8 cellular contexts compared by ENCODE assay signal in genomic region chr4:169229571-169230028, GRCh38. TPM values are rescaled to one million over a fixed set of nuclear protein-coding genes. Genes with fewer than 3 reads are reported as not detected.
DNase-seq lines count a peak whose midpoint lies in the region; ATAC-seq, FAIRE-seq and TF ChIP-seq lines count a peak whose summit lies in the region.
"Had no signal": no experiment of that assay in that cellular context is flagged by ENCODE, and none has a peak within 500 bp of the region (broad histone marks: within the 10 kb centered on the region; RNA-seq: fewer than 3 reads in every experiment).

No MANE protein-coding gene starts in this region.

- no peaks in the 10 kb centered on the region for H3K9me3 ChIP-seq in stomach

- peak; percentile 92 for FAIRE-seq in RCC 7860 (lab: Jason Lieb, UNC)

- WGBS in stomach, 5 donors: 47 to 56% (median 52%) methylated on average over 6 of the region's 6 CpGs

- intact Hi-C loops in stomach (cut with DNase I; ENCODE audit: low total_unique reads): no loop called here

- no peak overlapping the region for H3K4me3 ChIP-seq in stomach

- no peak for TF ChIP-seq POLR2A in stomach (IDR thresholded peaks at IDR 0.05)

- H3K27ac ChIP-seq in stomach: peak overlapping the region in 4 of 5 donors; percentile 14 to 56 (median 30)

- DNase-seq in HS-5 (ENCODE audit: low read depth): peak; percentile 88
- peak; percentile 82 for DNase-seq in RCC 7860 (ENCODE audit: low spot score)
- peak; percentile 93 for DNase-seq in fibroblast of the conjunctiva (ENCODE audit: low read depth)
- no peak for DNase-seq in stomach
- no peak for DNase-seq in occipital lobe (lab: John Stamatoyannopoulos, UW)
- no peak for DNase-seq in stimulated activated CD4-positive, alpha-beta T cell treated with anti-CD3 and anti-CD28 coated beads, Interleukin-2, amount 100 ng/mL, for 24 hours
- DNase-seq: naive thymus-derived CD4-positive, alpha-beta T cell had no signal

- H3K4me1 ChIP-seq in stomach: peaks cover 0 to 55% (median 18%) of the 10 kb centered on the region in 4 donors

- H3K27me3 ChIP-seq in stomach: no peaks in the 10 kb centered on the region

- no peak for TF ChIP-seq CTCF in stomach (IDR thresholded peaks at IDR 0.05)

- no peak for ATAC-seq in HG03521 (IDR thresholded peaks at IDR 0.05; ENCODE audit: unreplicated experiment)
- ATAC-seq: naive thymus-derived CD4-positive, alpha-beta T cell had no signal

- TF ChIP-seq EP300 in stomach (IDR thresholded peaks at IDR 0.05): no peak

- H3K36me3 ChIP-seq in stomach: no peaks in the 10 kb centered on the region

RNA-seq across cellular contexts. Expression of gene SH3RF1, which starts 41.2 kb away (rescaled TPM):
- total RNA-seq in stomach: 10 to 100 TPM; 16.3 to 47.8 (median 29.5) TPM
- 10 to 100 TPM in 1 of 3 donors, 1 to 10 TPM in 2; 3.4 to 13.6 (median 8.4) TPM for polyA plus RNA-seq in stomach
- total RNA-seq in occipital lobe: 8.1 TPM
- polyA plus RNA-seq: naive thymus-derived CD4-positive, alpha-beta T cell had no signal

Comparison
In these comparisons a context has a peak if more than half of its experiments do, and no peak if none do; other contexts are left out.
1. DNase-seq: peak in HS-5 (single experiment), RCC 7860 (single experiment) and fibroblast of the conjunctiva (single experiment); none in stomach (single experiment), occipital lobe (single experiment) and stimulated activated CD4-positive, alpha-beta T cell treated with anti-CD3 and anti-CD28 coated beads, Interleukin-2, amount 100 ng/mL, for 24 hours (0 of 2).